ENCODE assay signal across 17 cellular contexts in the genomic region with DNA sequence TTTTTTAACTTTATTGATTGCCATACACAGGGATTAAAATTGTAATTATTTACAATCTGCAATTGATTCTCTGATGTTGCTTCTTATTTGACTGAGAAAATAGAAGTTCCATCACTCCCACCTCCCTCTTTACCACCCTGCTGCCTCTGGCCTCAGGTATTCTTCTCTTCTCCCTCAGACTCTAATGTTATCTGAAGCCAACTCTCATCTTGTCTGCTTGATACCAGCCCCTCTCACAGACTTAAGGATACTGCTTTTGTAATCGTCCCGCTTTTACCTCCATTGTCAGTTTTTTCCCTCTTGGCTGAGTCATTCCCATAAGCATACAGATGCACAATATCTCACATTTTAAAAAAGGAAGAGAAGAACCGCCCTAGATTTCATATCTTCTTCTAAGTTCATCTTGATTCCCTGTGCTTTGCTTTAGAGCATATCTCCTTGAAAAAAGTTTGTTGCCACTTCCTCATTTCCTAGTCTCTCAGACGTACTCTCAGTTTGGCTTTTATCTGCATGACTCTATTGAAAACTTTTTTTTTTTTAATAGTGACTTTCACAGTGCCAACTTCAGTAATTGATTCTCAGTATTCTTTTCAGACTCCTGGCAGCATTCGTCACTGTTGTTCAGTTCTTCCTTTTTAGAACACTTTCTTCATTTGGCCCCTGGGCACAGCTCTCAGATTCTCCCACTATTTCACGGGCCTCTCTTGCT. TPM values are rescaled to one million over a fixed set of nuclear protein-coding genes. Genes with fewer than 3 reads are reported as not detected.
DNase-seq lines count a peak whose midpoint lies in the region; ATAC-seq, FAIRE-seq and TF ChIP-seq lines count a peak whose summit lies in the region.
"Had no signal": no experiment of that assay in that cellular context is flagged by ENCODE, and none has a peak within 500 bp of the region (broad histone marks: within the 10 kb centered on the region; RNA-seq: fewer than 3 reads in every experiment).

No MANE protein-coding gene starts in this region.

- peak; percentile 16 to 21 for DNase-seq in NCI-H446 (lab: John Stamatoyannopoulos, UW)
- DNase-seq in choroid plexus epithelial cell (ENCODE audit: low read depth), result peak; percentile 12
- no peak for DNase-seq in activated T-cell treated with anti-CD3 and anti-CD28 coated beads, Interleukin-2, amount 50 U/mL, for 24 hours
- no peak for DNase-seq in frontal cortex (ENCODE audit: low spot score in 2 of 2)
- DNase-seq in NCI-H2029 (lab: John Stamatoyannopoulos, UW), result no peak
- DNase-seq in NCI-H510A treated with DMSO at 0.1 percent for 48 hours (lab: John Stamatoyannopoulos, UW), result no peak
- DNase-seq: activated CD4-positive, alpha-beta T cell treated with anti-CD3 and anti-CD28 coated beads for 36 hours; activated T-cell treated with anti-CD3 and anti-CD28 coated beads for 4 hours; DMS79 treated with DMSO at 0.1 percent for 48 hours; H7; NCI-H1105; NCI-H510A; retina had no signal

- no peaks in the 10 kb centered on the region for H3K4me1 Mint-ChIP-seq in activated T-cell treated with anti-CD3 and anti-CD28 coated beads, Interleukin-2, amount 50 U/mL, for 24 hours (ENCODE audit: low read depth)
- H3K4me1 Mint-ChIP-seq: activated CD4-positive, alpha-beta T cell treated with anti-CD3 and anti-CD28 coated beads for 36 hours; nephron had no signal

- H3K36me3 Mint-ChIP-seq in activated T-cell treated with anti-CD3 and anti-CD28 coated beads, Interleukin-2, amount 50 U/mL, for 24 hours (ENCODE audit: low read depth), result peaks cover 43% of the 10 kb centered on the region

- no peaks in the 10 kb centered on the region for H3K9me3 Mint-ChIP-seq in activated T-cell treated with anti-CD3 and anti-CD28 coated beads, Interleukin-2, amount 50 U/mL, for 24 hours
- H3K9me3 Mint-ChIP-seq: nephron had no signal

- TF ChIP-seq CTCF in choroid plexus epithelial cell (conservative IDR thresholded peaks at IDR 0.05; ENCODE audit: low read depth, low read length), result no peak

- no peak for FAIRE-seq in frontal cortex (lab: Jason Lieb, UNC)

- no peak overlapping the region for H3K4me3 ChIP-seq in choroid plexus epithelial cell (ENCODE audit: low read depth, low read length)
- H3K4me3 ChIP-seq: BLaER1 treated with 17β-estradiol and CSF1 and Interleukin-3, amounts not matched to agents 10 nM and 100 nM had no signal

- no peaks in the 10 kb centered on the region for H3K27me3 Mint-ChIP-seq in activated T-cell treated with anti-CD3 and anti-CD28 coated beads, Interleukin-2, amount 50 U/mL, for 24 hours
- H3K27me3 Mint-ChIP-seq: activated CD4-positive, alpha-beta T cell treated with anti-CD3 and anti-CD28 coated beads for 36 hours had no signal

- peak; percentile 60 for ATAC-seq in GM18867 (IDR thresholded peaks at IDR 0.05; ENCODE audit: unreplicated experiment)
- ATAC-seq in HG02885 (IDR thresholded peaks at IDR 0.05; ENCODE audit: poor library complexity, unreplicated experiment), result peak; percentile 41
- ATAC-seq: activated CD4-positive, alpha-beta T cell treated with anti-CD3 and anti-CD28 coated beads for 36 hours had no signal

- H3K4me3 Mint-ChIP-seq in activated T-cell treated with anti-CD3 and anti-CD28 coated beads, Interleukin-2, amount 50 U/mL, for 24 hours, result no peak overlapping the region
- H3K4me3 Mint-ChIP-seq: activated CD4-positive, alpha-beta T cell treated with anti-CD3 and anti-CD28 coated beads for 36 hours; nephron had no signal

- no peak overlapping the region for H3K27ac Mint-ChIP-seq in activated T-cell treated with anti-CD3 and anti-CD28 coated beads, Interleukin-2, amount 50 U/mL, for 24 hours
- H3K27ac Mint-ChIP-seq: activated CD4-positive, alpha-beta T cell treated with anti-CD3 and anti-CD28 coated beads for 36 hours; nephron had no signal

RNA-seq across cellular contexts. Expression of gene SPAG16, which starts 31.1 kb away (rescaled TPM):
- 87.6 TPM for total RNA-seq in frontal cortex

Comparison
In these comparisons a context has a peak if more than half of its experiments do, and no peak if none do; other contexts are left out.
1. DNase-seq: peak in NCI-H446 (2 of 2) and choroid plexus epithelial cell (single experiment); none in activated T-cell treated with anti-CD3 and anti-CD28 coated beads, Interleukin-2, amount 50 U/mL, for 24 hours (single experiment), frontal cortex (0 of 2), NCI-H2029 (single experiment) and NCI-H510A treated with DMSO at 0.1 percent for 48 hours (single experiment).